In the genomic region with DNA sequence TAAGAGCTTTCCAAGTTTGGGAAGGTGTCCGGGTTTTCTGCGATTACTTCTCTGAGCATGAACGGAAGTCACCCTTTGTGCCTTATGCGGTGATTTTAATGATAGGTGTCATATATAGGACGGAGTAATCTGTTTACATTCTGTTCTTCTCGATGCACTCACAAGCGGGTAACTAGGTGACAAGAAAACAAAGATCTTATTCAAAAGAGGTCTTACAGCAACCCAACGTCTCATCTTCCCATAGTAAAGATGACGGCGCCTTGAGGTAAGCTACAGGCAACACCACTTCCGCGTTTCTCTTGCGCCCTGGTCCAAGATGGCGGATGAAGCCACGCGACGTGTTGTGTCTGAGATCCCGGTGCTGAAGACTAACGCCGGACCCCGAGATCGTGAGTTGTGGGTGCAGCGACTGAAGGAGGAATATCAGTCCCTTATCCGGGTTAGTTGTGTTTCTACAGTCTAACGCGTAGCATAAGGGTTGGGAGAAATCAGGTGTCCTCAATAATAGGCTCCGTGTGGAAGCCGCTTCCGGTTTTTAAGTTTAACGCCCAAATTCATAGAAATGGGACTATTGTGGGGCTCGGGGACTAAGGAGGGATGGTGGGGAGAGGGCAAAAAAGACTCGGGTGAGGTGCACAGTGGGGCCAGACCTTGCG, we compare ENCODE assay signal across 8 cellular contexts. TPM values are rescaled to one million over a fixed set of nuclear protein-coding genes. Genes with fewer than 3 reads are reported as not detected.
DNase-seq lines count a peak whose midpoint lies in the region; ATAC-seq and TF ChIP-seq lines count a peak whose summit lies in the region.

A gene (plus strand): TSS at position 297 of the 656 bp plus-strand sequence. CDS start 20 bp downstream, at position 317.

- DNase-seq in Calu3 (peak; percentile 84), KBM-7 (peak; percentile 92), PC-9 (peak; percentile 74 to 88), activated T-cell treated with anti-CD3 and anti-CD28 coated beads for 48 hours (ENCODE audit: low read depth) (peak; percentile 68)
- DNase-seq in stimulated activated CD8-positive, alpha-beta memory T cell treated with anti-CD3 and anti-CD28 coated beads, Interleukin-7, amount 100 ng/mL, for 4 hours (ENCODE audit: low read depth in 2 of 2) = peak; percentile 69 to 70

- no peaks in the 10 kb centered on the region for H3K9me2 ChIP-seq in PC-9 (ENCODE audit: insufficient read depth)

- peak within 1 kb of the TSS; percentile 92 for H3K9ac ChIP-seq in muscle layer of colon (ENCODE audit: low read length)

- POLR2A ChIA-PET in PC-9 (lab: Charles Lee; ENCODE audit: unreplicated experiment) = interaction anchor here (0.6 to 1.1 kb wide), 3 partner anchors 12 to 72 kb away, joined by 3 to 15 read pairs (median 5); a partner anchor contains a TSS

- peak within 1 kb of the TSS; percentile 99 for H3K27ac ChIP-seq in PC-9
- H3K27ac ChIP-seq in esophagus (ENCODE audit: low read depth in 2 of 2, low read length in 1 of 2) = peak within 1 kb of the TSS; percentile 98 to 100
- H3K27ac ChIP-seq in muscle layer of colon (ENCODE audit: low read depth, low read length) = peak within 1 kb of the TSS; percentile 89

- H3K36me3 ChIP-seq in PC-9 (ENCODE audit: low read depth) = peaks cover 9% of the 10 kb centered on the region; the same call in 1 of the 2 replicates
- H3K36me3 ChIP-seq in esophagus (ENCODE audit: control insufficient read depth in 2 of 2, insufficient read depth in 2 of 2, low read length in 1 of 2) = peaks cover 0 to 4% of the 10 kb centered on the region in 2 donors
- H3K36me3 ChIP-seq in muscle layer of colon (ENCODE audit: insufficient read depth, low read length) = peaks cover 15% of the 10 kb centered on the region

- H3K9me3 ChIP-seq in PC-9 (ENCODE audit: insufficient read depth, low read depth) = no peaks in the 10 kb centered on the region
- no peaks in the 10 kb centered on the region for H3K9me3 ChIP-seq in esophagus (ENCODE audit: control insufficient read depth in 2 of 2, insufficient read depth in 1 of 2, low read depth in 1 of 2, low read length in 1 of 2)
- no peaks in the 10 kb centered on the region for H3K9me3 ChIP-seq in muscle layer of colon (ENCODE audit: low read length)

- H3K4me3 ChIP-seq in PC-9 (peak within 1 kb of the TSS; percentile 86), esophagus (ENCODE audit: low read depth in 1 of 2, low read length in 2 of 2) (peak within 1 kb of the TSS; percentile 74 to 96), muscle layer of colon (ENCODE audit: low read depth in 1 of 2, low read length in 2 of 2) (peak within 1 kb of the TSS; percentile 53 to 85)

- peaks cover 23% of the 10 kb centered on the region for H3F3A ChIP-seq in PC-9 (ENCODE audit: insufficient read depth, low read depth)

- H3K4me3 Mint-ChIP-seq in Calu3 (ENCODE audit: low read depth, unreplicated experiment) = peak within 1 kb of the TSS; percentile 98

- H3K27ac Mint-ChIP-seq in Calu3 (ENCODE audit: unreplicated experiment) = peak within 1 kb of the TSS; percentile 100

- no peak for TF ChIP-seq CTCF in Calu3 (IDR thresholded peaks at IDR 0.05; ENCODE audit: unreplicated experiment)
- TF ChIP-seq CTCF in PC-9 (conservative IDR thresholded peaks at IDR 0.05) = no peak

- in situ Hi-C loops in KBM-7 (cut with MboI; ENCODE audit: low pct_unique_long_range_greater_than_20kb, low sequenced_read_pairs) = no loop called here

- H3K79me2 ChIP-seq in PC-9 (ENCODE audit: low read depth) = peaks cover 14% of the 10 kb centered on the region; the same call in 1 of the 2 replicates

- intact Hi-C loops in Calu3 (cut with micrococcal nuclease; ENCODE audit: unreplicated experiment) = no loop called here
- intact Hi-C loops in PC-9 (cut with micrococcal nuclease; ENCODE audit: unreplicated experiment) = no loop called here

- H3K9me3 Mint-ChIP-seq in Calu3 (ENCODE audit: low read depth, unreplicated experiment) = no peaks in the 10 kb centered on the region

- H3K36me3 Mint-ChIP-seq in Calu3 (ENCODE audit: insufficient read depth, unreplicated experiment) = peaks cover 35% of the 10 kb centered on the region

- H3K27me3 ChIP-seq in PC-9 (ENCODE audit: insufficient read depth, low read depth) (no peaks in the 10 kb centered on the region), esophagus (ENCODE audit: control insufficient read depth in 1 of 2, insufficient read depth in 2 of 2, low read length in 2 of 2) (no peaks in the 10 kb centered on the region), muscle layer of colon (ENCODE audit: control insufficient read depth in 1 of 2, insufficient read depth in 2 of 2, low read length in 2 of 2) (no peaks in the 10 kb centered on the region)

- H3K4me2 ChIP-seq in PC-9 = peak within 1 kb of the TSS; percentile 90

- H3K27me3 Mint-ChIP-seq in Calu3 (ENCODE audit: unreplicated experiment) = no peaks in the 10 kb centered on the region

- peaks cover 10% of the 10 kb centered on the region; the same call in 1 of the 2 replicates for H3K4me1 ChIP-seq in PC-9 (replicated peaks; ENCODE audit: insufficient read depth)
- H3K4me1 ChIP-seq in esophagus (ENCODE audit: control insufficient read depth in 2 of 2, insufficient read depth in 2 of 2, low read length in 1 of 2) = peaks cover 0 to 2% of the 10 kb centered on the region in 2 donors
- peaks cover 16% of the 10 kb centered on the region for H3K4me1 ChIP-seq in muscle layer of colon (ENCODE audit: insufficient read depth, low read length)

- BruUV-seq in Calu3 (replicated peaks; lab: Mats Ljungman, UMichigan) (TSS peak; percentile 98), PC-9 (replicated peaks; lab: Mats Ljungman, UMichigan) (TSS peak; percentile 84)

- peak; percentile 80 for ATAC-seq in GM21528 (IDR thresholded peaks at IDR 0.05; ENCODE audit: low FRiP score, unreplicated experiment)

- CTCF ChIA-PET in Calu3 (lab: Charles Lee) (interaction anchor here (0.5 to 1.3 kb wide), 4 partner anchors 12 to 883 kb away, joined by 3 to 5 read pairs (median 3); a partner anchor contains a TSS), PC-9 (lab: Charles Lee) (no interaction called here)

- H3K4me1 Mint-ChIP-seq in Calu3 (ENCODE audit: low read depth, unreplicated experiment) = peaks cover 27% of the 10 kb centered on the region

- H2AFZ ChIP-seq in PC-9 = peak within 1 kb of the TSS; percentile 91

- WGBS in esophagus, 2 donors = 0 to 1% methylated on average over 33 of the region's 33 CpGs

- no peaks in the 10 kb centered on the region for H4K20me1 ChIP-seq in PC-9 (ENCODE audit: insufficient read depth)

RNA-seq across cellular contexts. Expression of the gene that starts here (rescaled TPM):
- total RNA-seq in Calu3 (2022) (77.5 and 85.8 TPM in 2 replicates), PC-9 (2021) (74.2 and 74.9 TPM in 2 replicates)
- polyA plus RNA-seq in esophagus = 100 to 1,000 TPM in 1 of 2 donors, 10 to 100 TPM in 1; 94.3 to 132 TPM

Comparison
In these comparisons a context has a peak if more than half of its experiments do, and no peak if none do; other contexts are left out.
1. Peak in every context shown above with its lines: DNase-seq, ATAC-seq, H3K4me3 ChIP-seq and H3K27ac ChIP-seq.